In the genomic region with DNA sequence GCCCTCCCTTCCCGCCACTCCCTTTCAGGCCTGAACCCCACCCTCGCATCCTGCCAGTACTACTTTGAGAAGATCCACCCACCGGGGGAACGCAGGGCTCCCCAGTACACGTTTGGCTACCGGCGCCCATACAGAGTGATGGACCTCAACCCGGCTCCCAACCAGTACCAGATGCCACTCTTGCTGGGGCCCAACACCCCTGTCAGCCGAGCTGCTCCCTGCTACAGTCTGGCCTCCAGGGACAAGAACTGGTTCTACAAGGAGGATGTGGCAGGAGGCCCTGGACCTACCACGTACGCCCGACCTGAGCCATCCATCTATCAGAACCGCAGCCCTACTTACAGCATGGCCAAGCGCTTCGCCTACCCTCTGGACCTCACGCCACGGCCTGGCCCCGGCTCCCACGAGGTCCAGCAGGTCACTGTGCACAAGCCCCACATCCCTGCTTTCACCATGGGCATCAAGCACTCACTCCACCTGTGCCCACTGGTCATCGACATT, we compare ENCODE assay signal across 1 cellular context.
TF ChIP-seq lines count a peak whose summit lies in the region.

No MANE protein-coding gene starts in this region.

TF ChIP-seq in HepG2, 621 proteins besides CTCF, POLR2A, EP300 and RAD21:
- no peak for TF ChIP-seq ETS1 (CRISPR knock-in tag; IDR thresholded peaks at IDR 0.05)
- TF ChIP-seq CEBPG (CRISPR knock-in tag; IDR thresholded peaks at IDR 0.05), result no peak
- no peak for TF ChIP-seq ZNF746 (CRISPR knock-in tag; IDR thresholded peaks at IDR 0.05)
- no peak for TF ChIP-seq FUBP1 (CRISPR knock-in tag; IDR thresholded peaks at IDR 0.05; ENCODE audit: borderline replicate concordance)
- TF ChIP-seq, protein P1, sequence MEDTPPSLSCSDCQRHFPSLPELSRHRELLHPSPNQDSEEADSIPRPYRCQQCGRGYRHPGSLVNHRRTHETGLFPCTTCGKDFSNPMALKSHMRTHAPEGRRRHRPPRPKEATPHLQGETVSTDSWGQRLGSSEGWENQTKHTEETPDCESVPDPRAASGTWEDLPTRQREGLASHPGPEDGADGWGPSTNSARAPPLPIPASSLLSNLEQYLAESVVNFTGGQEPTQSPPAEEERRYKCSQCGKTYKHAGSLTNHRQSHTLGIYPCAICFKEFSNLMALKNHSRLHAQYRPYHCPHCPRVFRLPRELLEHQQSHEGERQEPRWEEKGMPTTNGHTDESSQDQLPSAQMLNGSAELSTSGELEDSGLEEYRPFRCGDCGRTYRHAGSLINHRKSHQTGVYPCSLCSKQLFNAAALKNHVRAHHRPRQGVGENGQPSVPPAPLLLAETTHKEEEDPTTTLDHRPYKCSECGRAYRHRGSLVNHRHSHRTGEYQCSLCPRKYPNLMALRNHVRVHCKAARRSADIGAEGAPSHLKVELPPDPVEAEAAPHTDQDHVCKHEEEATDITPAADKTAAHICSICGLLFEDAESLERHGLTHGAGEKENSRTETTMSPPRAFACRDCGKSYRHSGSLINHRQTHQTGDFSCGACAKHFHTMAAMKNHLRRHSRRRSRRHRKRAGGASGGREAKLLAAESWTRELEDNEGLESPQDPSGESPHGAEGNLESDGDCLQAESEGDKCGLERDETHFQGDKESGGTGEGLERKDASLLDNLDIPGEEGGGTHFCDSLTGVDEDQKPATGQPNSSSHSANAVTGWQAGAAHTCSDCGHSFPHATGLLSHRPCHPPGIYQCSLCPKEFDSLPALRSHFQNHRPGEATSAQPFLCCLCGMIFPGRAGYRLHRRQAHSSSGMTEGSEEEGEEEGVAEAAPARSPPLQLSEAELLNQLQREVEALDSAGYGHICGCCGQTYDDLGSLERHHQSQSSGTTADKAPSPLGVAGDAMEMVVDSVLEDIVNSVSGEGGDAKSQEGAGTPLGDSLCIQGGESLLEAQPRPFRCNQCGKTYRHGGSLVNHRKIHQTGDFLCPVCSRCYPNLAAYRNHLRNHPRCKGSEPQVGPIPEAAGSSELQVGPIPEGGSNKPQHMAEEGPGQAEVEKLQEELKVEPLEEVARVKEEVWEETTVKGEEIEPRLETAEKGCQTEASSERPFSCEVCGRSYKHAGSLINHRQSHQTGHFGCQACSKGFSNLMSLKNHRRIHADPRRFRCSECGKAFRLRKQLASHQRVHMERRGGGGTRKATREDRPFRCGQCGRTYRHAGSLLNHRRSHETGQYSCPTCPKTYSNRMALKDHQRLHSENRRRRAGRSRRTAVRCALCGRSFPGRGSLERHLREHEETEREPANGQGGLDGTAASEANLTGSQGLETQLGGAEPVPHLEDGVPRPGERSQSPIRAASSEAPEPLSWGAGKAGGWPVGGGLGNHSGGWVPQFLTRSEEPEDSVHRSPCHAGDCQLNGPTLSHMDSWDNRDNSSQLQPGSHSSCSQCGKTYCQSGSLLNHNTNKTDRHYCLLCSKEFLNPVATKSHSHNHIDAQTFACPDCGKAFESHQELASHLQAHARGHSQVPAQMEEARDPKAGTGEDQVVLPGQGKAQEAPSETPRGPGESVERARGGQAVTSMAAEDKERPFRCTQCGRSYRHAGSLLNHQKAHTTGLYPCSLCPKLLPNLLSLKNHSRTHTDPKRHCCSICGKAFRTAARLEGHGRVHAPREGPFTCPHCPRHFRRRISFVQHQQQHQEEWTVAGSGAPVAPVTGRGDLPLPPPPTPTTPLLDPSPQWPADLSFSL (CRISPR knock-in tag; IDR thresholded peaks at IDR 0.05), result no peak
